Comparison of ENCODE assay signal across 1 cellular context in genomic region chr7:1473864-1474512, GRCh38.
A peak's percentile ranks its signal among the peaks of the same experiment; 100 is the strongest.
TF ChIP-seq lines count a peak whose summit lies in the region.

No MANE protein-coding gene starts in this region.

TF ChIP-seq in HepG2, 621 proteins besides CTCF, POLR2A, EP300 and RAD21 (continued from another document and continues in another):
- TF ChIP-seq, protein P1, sequence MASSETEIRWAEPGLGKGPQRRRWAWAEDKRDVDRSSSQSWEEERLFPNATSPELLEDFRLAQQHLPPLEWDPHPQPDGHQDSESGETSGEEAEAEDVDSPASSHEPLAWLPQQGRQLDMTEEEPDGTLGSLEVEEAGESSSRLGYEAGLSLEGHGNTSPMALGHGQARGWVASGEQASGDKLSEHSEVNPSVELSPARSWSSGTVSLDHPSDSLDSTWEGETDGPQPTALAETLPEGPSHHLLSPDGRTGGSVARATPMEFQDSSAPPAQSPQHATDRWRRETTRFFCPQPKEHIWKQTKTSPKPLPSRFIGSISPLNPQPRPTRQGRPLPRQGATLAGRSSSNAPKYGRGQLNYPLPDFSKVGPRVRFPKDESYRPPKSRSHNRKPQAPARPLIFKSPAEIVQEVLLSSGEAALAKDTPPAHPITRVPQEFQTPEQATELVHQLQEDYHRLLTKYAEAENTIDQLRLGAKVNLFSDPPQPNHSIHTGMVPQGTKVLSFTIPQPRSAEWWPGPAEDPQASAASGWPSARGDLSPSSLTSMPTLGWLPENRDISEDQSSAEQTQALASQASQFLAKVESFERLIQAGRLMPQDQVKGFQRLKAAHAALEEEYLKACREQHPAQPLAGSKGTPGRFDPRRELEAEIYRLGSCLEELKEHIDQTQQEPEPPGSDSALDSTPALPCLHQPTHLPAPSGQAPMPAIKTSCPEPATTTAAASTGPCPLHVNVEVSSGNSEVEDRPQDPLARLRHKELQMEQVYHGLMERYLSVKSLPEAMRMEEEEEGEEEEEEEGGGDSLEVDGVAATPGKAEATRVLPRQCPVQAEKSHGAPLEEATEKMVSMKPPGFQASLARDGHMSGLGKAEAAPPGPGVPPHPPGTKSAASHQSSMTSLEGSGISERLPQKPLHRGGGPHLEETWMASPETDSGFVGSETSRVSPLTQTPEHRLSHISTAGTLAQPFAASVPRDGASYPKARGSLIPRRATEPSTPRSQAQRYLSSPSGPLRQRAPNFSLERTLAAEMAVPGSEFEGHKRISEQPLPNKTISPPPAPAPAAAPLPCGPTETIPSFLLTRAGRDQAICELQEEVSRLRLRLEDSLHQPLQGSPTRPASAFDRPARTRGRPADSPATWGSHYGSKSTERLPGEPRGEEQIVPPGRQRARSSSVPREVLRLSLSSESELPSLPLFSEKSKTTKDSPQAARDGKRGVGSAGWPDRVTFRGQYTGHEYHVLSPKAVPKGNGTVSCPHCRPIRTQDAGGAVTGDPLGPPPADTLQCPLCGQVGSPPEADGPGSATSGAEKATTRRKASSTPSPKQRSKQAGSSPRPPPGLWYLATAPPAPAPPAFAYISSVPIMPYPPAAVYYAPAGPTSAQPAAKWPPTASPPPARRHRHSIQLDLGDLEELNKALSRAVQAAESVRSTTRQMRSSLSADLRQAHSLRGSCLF (CRISPR knock-in tag; IDR thresholded peaks at IDR 0.05; ENCODE audit: borderline replicate concordance), result no peak
- TF ChIP-seq KMT2A (CRISPR knock-in tag; IDR thresholded peaks at IDR 0.05), result 0 out of 2 replicates have a peak, but pooled peaks have one; percentile 35
- TF ChIP-seq GPN1 (CRISPR knock-in tag; IDR thresholded peaks at IDR 0.05; ENCODE audit: borderline replicate concordance), result no peak
- no peak for TF ChIP-seq POLR2AphosphoS2 (IDR thresholded peaks at IDR 0.05; ENCODE audit: low read depth, low read length)
- 0 out of 2 replicates have a peak, but pooled peaks have one; percentile 32 for TF ChIP-seq ZFP90 (CRISPR knock-in tag; IDR thresholded peaks at IDR 0.05; ENCODE audit: borderline replicate concordance)
- no peak; the same call in 1 of the 2 replicates for TF ChIP-seq SMAD1 (CRISPR knock-in tag; IDR thresholded peaks at IDR 0.05; ENCODE audit: borderline replicate concordance, low read depth)
- TF ChIP-seq, protein P2, sequence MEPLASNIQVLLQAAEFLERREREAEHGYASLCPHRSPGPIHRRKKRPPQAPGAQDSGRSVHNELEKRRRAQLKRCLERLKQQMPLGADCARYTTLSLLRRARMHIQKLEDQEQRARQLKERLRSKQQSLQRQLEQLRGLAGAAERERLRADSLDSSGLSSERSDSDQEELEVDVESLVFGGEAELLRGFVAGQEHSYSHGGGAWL (CRISPR knock-in tag; IDR thresholded peaks at IDR 0.05), result peak; percentile 41; the same call in 1 of the 2 replicates
- peak; percentile 71; the same call in 1 of the 2 replicates for TF ChIP-seq POGZ (CRISPR knock-in tag; IDR thresholded peaks at IDR 0.05)
- peak; percentile 50; the same call in 1 of the 2 replicates for TF ChIP-seq SALL1 (CRISPR knock-in tag; IDR thresholded peaks at IDR 0.05)
- no peak for TF ChIP-seq SNRNP70 (IDR thresholded peaks at IDR 0.05; ENCODE audit: low read depth, low read length)
- no peak for TF ChIP-seq CEBPZ (IDR thresholded peaks at IDR 0.05; ENCODE audit: low read length)
- no peak for TF ChIP-seq SP1 (IDR thresholded peaks at IDR 0.05)
- no peak for TF ChIP-seq SP1 (CRISPR knock-in tag; IDR thresholded peaks at IDR 0.05)
- peak; percentile 16 for TF ChIP-seq YY1 (IDR thresholded peaks at IDR 0.05; ENCODE audit: insufficient read depth, insufficient replicate concordance, low read depth, low read length)
- TF ChIP-seq, protein P3, sequence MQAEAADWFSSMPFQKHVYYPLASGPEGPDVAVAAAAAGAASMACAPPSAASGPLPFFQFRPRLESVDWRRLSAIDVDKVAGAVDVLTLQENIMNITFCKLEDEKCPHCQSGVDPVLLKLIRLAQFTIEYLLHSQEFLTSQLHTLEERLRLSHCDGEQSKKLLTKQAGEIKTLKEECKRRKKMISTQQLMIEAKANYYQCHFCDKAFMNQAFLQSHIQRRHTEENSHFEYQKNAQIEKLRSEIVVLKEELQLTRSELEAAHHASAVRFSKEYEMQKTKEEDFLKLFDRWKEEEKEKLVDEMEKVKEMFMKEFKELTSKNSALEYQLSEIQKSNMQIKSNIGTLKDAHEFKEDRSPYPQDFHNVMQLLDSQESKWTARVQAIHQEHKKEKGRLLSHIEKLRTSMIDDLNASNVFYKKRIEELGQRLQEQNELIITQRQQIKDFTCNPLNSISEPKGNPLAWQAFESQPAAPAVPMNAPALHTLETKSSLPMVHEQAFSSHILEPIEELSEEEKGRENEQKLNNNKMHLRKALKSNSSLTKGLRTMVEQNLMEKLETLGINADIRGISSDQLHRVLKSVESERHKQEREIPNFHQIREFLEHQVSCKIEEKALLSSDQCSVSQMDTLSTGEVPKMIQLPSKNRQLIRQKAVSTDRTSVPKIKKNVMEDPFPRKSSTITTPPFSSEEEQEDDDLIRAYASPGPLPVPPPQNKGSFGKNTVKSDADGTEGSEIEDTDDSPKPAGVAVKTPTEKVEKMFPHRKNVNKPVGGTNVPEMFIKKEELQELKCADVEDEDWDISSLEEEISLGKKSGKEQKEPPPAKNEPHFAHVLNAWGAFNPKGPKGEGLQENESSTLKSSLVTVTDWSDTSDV (CRISPR knock-in tag; IDR thresholded peaks at IDR 0.05), result 0 out of 2 replicates have a peak, but pooled peaks have one; percentile 47
- no peak for TF ChIP-seq PITX1 (CRISPR knock-in tag; IDR thresholded peaks at IDR 0.05)
- 0 out of 2 replicates have a peak, but pooled peaks have one; percentile 42 for TF ChIP-seq ZNF790 (CRISPR knock-in tag; IDR thresholded peaks at IDR 0.05; ENCODE audit: borderline replicate concordance)
- TF ChIP-seq JDP2 (CRISPR knock-in tag; IDR thresholded peaks at IDR 0.05; ENCODE audit: borderline replicate concordance), result no peak
- TF ChIP-seq, protein P4, sequence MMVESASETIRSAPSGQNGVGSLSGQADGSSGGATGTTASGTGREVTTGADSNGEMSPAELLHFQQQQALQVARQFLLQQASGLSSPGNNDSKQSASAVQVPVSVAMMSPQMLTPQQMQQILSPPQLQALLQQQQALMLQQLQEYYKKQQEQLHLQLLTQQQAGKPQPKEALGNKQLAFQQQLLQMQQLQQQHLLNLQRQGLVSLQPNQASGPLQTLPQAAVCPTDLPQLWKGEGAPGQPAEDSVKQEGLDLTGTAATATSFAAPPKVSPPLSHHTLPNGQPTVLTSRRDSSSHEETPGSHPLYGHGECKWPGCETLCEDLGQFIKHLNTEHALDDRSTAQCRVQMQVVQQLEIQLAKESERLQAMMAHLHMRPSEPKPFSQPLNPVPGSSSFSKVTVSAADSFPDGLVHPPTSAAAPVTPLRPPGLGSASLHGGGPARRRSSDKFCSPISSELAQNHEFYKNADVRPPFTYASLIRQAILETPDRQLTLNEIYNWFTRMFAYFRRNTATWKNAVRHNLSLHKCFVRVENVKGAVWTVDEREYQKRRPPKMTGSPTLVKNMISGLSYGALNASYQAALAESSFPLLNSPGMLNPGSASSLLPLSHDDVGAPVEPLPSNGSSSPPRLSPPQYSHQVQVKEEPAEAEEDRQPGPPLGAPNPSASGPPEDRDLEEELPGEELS (CRISPR knock-in tag; IDR thresholded peaks at IDR 0.05), result no peak; the same call in 1 of the 2 replicates
- no peak for TF ChIP-seq PCBP1 (IDR thresholded peaks at IDR 0.05; ENCODE audit: borderline replicate concordance, low read depth, low read length)
- TF ChIP-seq XRCC5 (optimal IDR thresholded peaks at IDR 0.05; ENCODE audit: low read length), result peak; percentile 45
- no peak for TF ChIP-seq ZNF780A (CRISPR knock-in tag; IDR thresholded peaks at IDR 0.05)
- no peak for TF ChIP-seq PBX3 (CRISPR knock-in tag; IDR thresholded peaks at IDR 0.05; ENCODE audit: borderline replicate concordance)
- TF ChIP-seq FOXP1 (IDR thresholded peaks at IDR 0.05), result no peak
- TF ChIP-seq FOXP1 (CRISPR knock-in tag; IDR thresholded peaks at IDR 0.05), result no peak
- TF ChIP-seq, protein P5, sequence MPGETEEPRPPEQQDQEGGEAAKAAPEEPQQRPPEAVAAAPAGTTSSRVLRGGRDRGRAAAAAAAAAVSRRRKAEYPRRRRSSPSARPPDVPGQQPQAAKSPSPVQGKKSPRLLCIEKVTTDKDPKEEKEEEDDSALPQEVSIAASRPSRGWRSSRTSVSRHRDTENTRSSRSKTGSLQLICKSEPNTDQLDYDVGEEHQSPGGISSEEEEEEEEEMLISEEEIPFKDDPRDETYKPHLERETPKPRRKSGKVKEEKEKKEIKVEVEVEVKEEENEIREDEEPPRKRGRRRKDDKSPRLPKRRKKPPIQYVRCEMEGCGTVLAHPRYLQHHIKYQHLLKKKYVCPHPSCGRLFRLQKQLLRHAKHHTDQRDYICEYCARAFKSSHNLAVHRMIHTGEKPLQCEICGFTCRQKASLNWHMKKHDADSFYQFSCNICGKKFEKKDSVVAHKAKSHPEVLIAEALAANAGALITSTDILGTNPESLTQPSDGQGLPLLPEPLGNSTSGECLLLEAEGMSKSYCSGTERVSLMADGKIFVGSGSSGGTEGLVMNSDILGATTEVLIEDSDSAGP (CRISPR knock-in tag; IDR thresholded peaks at IDR 0.05; ENCODE audit: borderline replicate concordance), result peak; percentile 60
- no peak for TF ChIP-seq ZNF513 (CRISPR knock-in tag; conservative IDR thresholded peaks at IDR 0.05)
- peak; percentile 52; the same call in 1 of the 2 replicates for TF ChIP-seq ZSCAN31 (CRISPR knock-in tag; IDR thresholded peaks at IDR 0.05; ENCODE audit: low read depth)
- no peak for TF ChIP-seq RORA (CRISPR knock-in tag; IDR thresholded peaks at IDR 0.05)
- no peak for TF ChIP-seq BORCS8-MEF2B (CRISPR knock-in tag; IDR thresholded peaks at IDR 0.05)
- TF ChIP-seq NR2F6 (IDR thresholded peaks at IDR 0.05), result no peak
- no peak; the same call in 1 of the 2 replicates for TF ChIP-seq NR2F6 (CRISPR knock-in tag; IDR thresholded peaks at IDR 0.05)
- no peak for TF ChIP-seq ZNF207 (IDR thresholded peaks at IDR 0.05; ENCODE audit: borderline replicate concordance)
- no peak for TF ChIP-seq CBX1 (IDR thresholded peaks at IDR 0.05; ENCODE audit: low read depth)
- no peak for TF ChIP-seq ZNF564 (CRISPR knock-in tag; IDR thresholded peaks at IDR 0.05)
- TF ChIP-seq NFIB (CRISPR knock-in tag; IDR thresholded peaks at IDR 0.05; ENCODE audit: borderline replicate concordance), result peak; percentile 83; the same call in 1 of the 2 replicates
- TF ChIP-seq SIN3A (IDR thresholded peaks at IDR 0.05; ENCODE audit: borderline replicate concordance, low read depth, low read length), result no peak
- no peak for TF ChIP-seq ETS1 (CRISPR knock-in tag; IDR thresholded peaks at IDR 0.05)
- no peak for TF ChIP-seq SRSF9 (IDR thresholded peaks at IDR 0.05; ENCODE audit: borderline replicate concordance, insufficient read depth, low read depth, low read length, poor library complexity, severe bottlenecking)
- TF ChIP-seq ISL2 (CRISPR knock-in tag; IDR thresholded peaks at IDR 0.05), result 0 out of 2 replicates have a peak, but pooled peaks have one; percentile 16
- no peak for TF ChIP-seq ZNF510 (CRISPR knock-in tag; IDR thresholded peaks at IDR 0.05; ENCODE audit: low read depth)
